In genomic region chr1:207633699-207634289, GRCh38 we compare ENCODE assay signal across 12 cellular contexts. TPM values are rescaled to one million over a fixed set of nuclear protein-coding genes. Genes with fewer than 3 reads are reported as not detected.
A peak's percentile ranks its signal among the peaks of the same experiment; 100 is the strongest.
DNase-seq lines count a peak whose midpoint lies in the region; ATAC-seq, FAIRE-seq and TF ChIP-seq lines count a peak whose summit lies in the region.
"Not testable (repeated sequence)": the region's sequence is repeated elsewhere in the genome, so short reads cannot be mapped to it uniquely, and the experiment has no call there.
"Had no signal": no experiment of that assay in that cellular context is flagged by ENCODE, and none has a peak within 500 bp of the region (broad histone marks: within the 10 kb centered on the region; RNA-seq: fewer than 3 reads in every experiment).

No MANE protein-coding gene starts in this region.

- FAIRE-seq in K562 (lab: Jason Lieb, UNC): not testable (repeated sequence)

- not testable (repeated sequence) for H3K9me3 Mint-ChIP-seq in H9; endothelial cell (ENCODE audit: unreplicated experiment)

- peak overlapping the region; percentile 93 for H3K27ac ChIP-seq in H9 (ENCODE audit: insufficient read length, low read depth, low read length)
- H3K27ac ChIP-seq in HUES64 (ENCODE audit: low read depth, low read length): peak overlapping the region; percentile 94
- H3K27ac ChIP-seq in K562 (ENCODE audit: extremely low read depth, low read depth, low read length): not testable (repeated sequence)
- H3K27ac ChIP-seq in iPS-18a (ENCODE audit: low read length): peak overlapping the region; percentile 91

- not testable (repeated sequence) for H2BK12ac ChIP-seq in H9 (ENCODE audit: insufficient read length, low read depth, low read length)

- peak overlapping the region in 1 of 2 experiments; percentile 10; a peak in 2 of 5 replicates for H3K4me3 Mint-ChIP-seq in H9
- peak overlapping the region; percentile 21 for H3K4me3 Mint-ChIP-seq in endothelial cell (ENCODE audit: unreplicated experiment)

- H3K4ac ChIP-seq in H9 (ENCODE audit: low read depth, low read length): not testable (repeated sequence)

- not testable (repeated sequence) for H3K27me3 Mint-ChIP-seq in H9 (ENCODE audit: low read depth); endothelial cell (ENCODE audit: unreplicated experiment)

- not testable (repeated sequence) for TF ChIP-seq POLR2A in K562 (conservative IDR thresholded peaks at IDR 0.05)

- DNase-seq in ELF-1 (ENCODE audit: low read depth, low spot score): peak; percentile 51
- peak; percentile 71 for DNase-seq in H9
- DNase-seq in K562 (ENCODE audit: extremely low read depth in 1 of 4, low spot score in 3 of 4); endothelial cell (ENCODE audit: low spot score): not testable (repeated sequence)

- H3K56ac ChIP-seq in H9 (ENCODE audit: insufficient read length, low read depth, low read length): not testable (repeated sequence)

- H2BK120ac ChIP-seq in H9 (ENCODE audit: low read depth, low read length, poor library complexity, severe bottlenecking): peak overlapping the region; percentile 98

- not testable (repeated sequence) for H3K79me2 ChIP-seq in H9 (ENCODE audit: insufficient read depth, low read length); K562 (ENCODE audit: control insufficient read depth, insufficient read depth, low read length)

- not testable (repeated sequence) for TF ChIP-seq RAD21 in K562 (CRISPR knock-in tag; conservative IDR thresholded peaks at IDR 0.05 in 1 of 2, IDR thresholded peaks at IDR 0.05 in 1 of 2)

- BruUV-seq in K562 (replicated peaks; lab: Mats Ljungman, UMichigan): not testable (repeated sequence)

- H3K9me1 ChIP-seq in K562 (ENCODE audit: control insufficient read depth, insufficient read depth, low read length): not testable (repeated sequence)

- not testable (repeated sequence) for H4K5ac ChIP-seq in H9 (ENCODE audit: insufficient read length, low read depth, low read length)

- not testable (repeated sequence) for H3K18ac ChIP-seq in H9 (ENCODE audit: insufficient read length, low read depth, low read length)

- H4K91ac ChIP-seq in H9 (ENCODE audit: insufficient read length, low read depth, low read length): not testable (repeated sequence)

- H2BK15ac ChIP-seq in H9 (ENCODE audit: low read depth, low read length): not testable (repeated sequence)

- peaks cover 64 to 73% of the 10 kb centered on the region in 2 experiments for H3K4me1 Mint-ChIP-seq in H9
- H3K4me1 Mint-ChIP-seq in endothelial cell (ENCODE audit: unreplicated experiment): peaks cover 78% of the 10 kb centered on the region

- not testable (repeated sequence) for H3K36me3 ChIP-seq in HUES64 (ENCODE audit: insufficient read depth, low read length); K562 (ENCODE audit: control insufficient read depth, insufficient read depth, low read length); iPS-18a (ENCODE audit: control insufficient read depth, low read depth, low read length)

- H3K4me1 ChIP-seq in H9 (ENCODE audit: insufficient read depth, low read length): not testable (repeated sequence)
- H3K4me1 ChIP-seq in HUES64 (ENCODE audit: insufficient read depth, low read length) (peaks cover 52% of the 10 kb centered on the region), K562 (replicated peaks in 1 of 2; ENCODE audit: control insufficient read depth in 2 of 2, insufficient read depth in 2 of 2, low read length in 2 of 2) (peaks cover 8 to 38% of the 10 kb centered on the region in 2 experiments; a peak in 3 of 5 replicates), iPS-18a (ENCODE audit: control insufficient read depth, low read depth, low read length) (peaks cover 52% of the 10 kb centered on the region)

- H3T11ph ChIP-seq in H9 (ENCODE audit: low read length): not testable (repeated sequence)

- intact Hi-C loops in K562 (cut with micrococcal nuclease): not testable (repeated sequence)

- H3K4me3 ChIP-seq in HUES64 (ENCODE audit: low read length): 0 out of 2 replicates have a peak overlapping the region, but pooled peaks have one; percentile 7
- not testable (repeated sequence) for H3K4me3 ChIP-seq in K562; iPS-18a (ENCODE audit: low read length)

- not testable (repeated sequence) for H2BK20ac ChIP-seq in H9 (ENCODE audit: low read depth, low read length, poor library complexity, severe bottlenecking)

- H3K9ac ChIP-seq in H9 (ENCODE audit: extremely low read depth, insufficient read length, low read length); K562 (ENCODE audit: insufficient read depth in 1 of 2, low read depth in 2 of 2, low read length in 2 of 2): not testable (repeated sequence)
- peak overlapping the region; percentile 68 for H3K9ac ChIP-seq in HUES64 (ENCODE audit: low read depth, low read length)
- H3K9ac ChIP-seq in iPS-18a (ENCODE audit: low read length): peak overlapping the region; percentile 38

- not testable (repeated sequence) for H2AFZ ChIP-seq in H9 (ENCODE audit: low read length)
- peak overlapping the region; percentile 24; the same call in 1 of the 2 replicates for H2AFZ ChIP-seq in K562 (ENCODE audit: low read depth, low read length)

- not testable (repeated sequence) for H3K9me3 ChIP-seq in H9 (ENCODE audit: control insufficient read depth, low read depth, low read length); HUES64 (ENCODE audit: insufficient read depth, low read depth, low read length); K562 (replicated peaks; ENCODE audit: control insufficient read depth, insufficient read depth, low read depth, low read length); iPS-18a (ENCODE audit: control insufficient read depth, low read depth, low read length)

- CTCF ChIA-PET in K562 (lab: Yijun Ruan, JAX; ENCODE audit: low intra/inter-chr PET ratio): not testable (repeated sequence)

- not testable (repeated sequence) for H3K36me3 Mint-ChIP-seq in H9 (ENCODE audit: insufficient read depth in 1 of 3, low read depth in 3 of 3); endothelial cell (ENCODE audit: low read depth, unreplicated experiment)

- not testable (repeated sequence) for H3K23me2 ChIP-seq in H9 (ENCODE audit: insufficient read length, low read depth, low read length, poor library complexity, severe bottlenecking)

- H3K79me1 ChIP-seq in H9 (ENCODE audit: insufficient read depth, low read depth, low read length, poor library complexity, severe bottlenecking): not testable (repeated sequence)

- H3K23ac ChIP-seq in H9 (ENCODE audit: insufficient read length, low read depth, low read length): not testable (repeated sequence)

- H4K8ac ChIP-seq in H9 (replicated peaks; ENCODE audit: insufficient read length, low read depth, low read length): not testable (repeated sequence)

- TF ChIP-seq CTCF in H9 (conservative IDR thresholded peaks at IDR 0.05); K562 (IDR thresholded peaks at IDR 0.05 in 2 of 3, conservative IDR thresholded peaks at IDR 0.05 in 1 of 3; ENCODE audit: insufficient read depth in 2 of 3, low read depth in 1 of 3, low read length in 3 of 3); endothelial cell (IDR thresholded peaks at IDR 0.05; ENCODE audit: unreplicated experiment): not testable (repeated sequence)

- in situ Hi-C loops in K562 (cut with MboI): not testable (repeated sequence)

- H4K20me1 ChIP-seq in H9 (ENCODE audit: control insufficient read depth, insufficient read depth, insufficient read length); K562 (replicated peaks; ENCODE audit: control insufficient read depth, insufficient read depth, low read length): not testable (repeated sequence)

- not testable (repeated sequence) for H3K14ac ChIP-seq in H9 (ENCODE audit: insufficient read depth, low read length)

- ATAC-seq in K562: not testable (repeated sequence)

- no CpG with 5 or more reads among the region's 12 CpGs for WGBS in H9 (ENCODE audit: extremely low coverage, insufficient read length, low lambda C conversion rate)
- 7% methylated on average over 11 of the region's 12 CpGs for WGBS in HUES64
- 80% methylated on average over 12 of the region's 12 CpGs for WGBS in K562 (ENCODE audit: insufficient coverage, low coverage, missing lambda C conversion rate)

- not testable (repeated sequence) for H3K27me3 ChIP-seq in H9 (ENCODE audit: insufficient read depth, low read length); HUES64 (ENCODE audit: insufficient read depth, low read length); K562 (ENCODE audit: control insufficient read depth in 2 of 2, insufficient read depth in 2 of 2, low read length in 2 of 2); iPS-18a (ENCODE audit: control insufficient read depth, insufficient read depth, low read length)

- not testable (repeated sequence) for H2BK5ac ChIP-seq in H9 (ENCODE audit: insufficient read length, low read length)

- peak overlapping the region; percentile 93 to 97 (median 95) for H3K27ac Mint-ChIP-seq in H9
- H3K27ac Mint-ChIP-seq in endothelial cell (ENCODE audit: unreplicated experiment): peak overlapping the region; percentile 97

- not testable (repeated sequence) for H2AK5ac ChIP-seq in H9 (ENCODE audit: insufficient read length, low read length)

- not testable (repeated sequence) for TF ChIP-seq EP300 in K562 (IDR thresholded peaks at IDR 0.05; ENCODE audit: low read length)

- H3K4me2 ChIP-seq in H9 (ENCODE audit: insufficient read depth, insufficient read length, low read length); K562 (ENCODE audit: insufficient read depth, low read length): not testable (repeated sequence)

- POLR2A ChIA-PET in K562 (lab: Yijun Ruan, JAX): interaction anchor here (0.9 to 1.6 kb wide), 2 partner anchors 12 to 16 kb away, joined by 3 to 4 read pairs; partner anchors contain the start of gene CR1L

RNA-seq across cellular contexts. Expression of gene CR1L, which starts 11.1 kb away (rescaled TPM):
- total RNA-seq in H9 (2021): 0.37 TPM in 1 of 2 replicates, not detected in the other
- polyA plus RNA-seq in HUES64 (2013, experiment 1 of 2): 1.9 TPM
- 2.3 TPM for polyA plus RNA-seq in HUES64 (2013, experiment 2 of 2)
- 155 and 191 TPM in 2 replicates for total RNA-seq in K562 (2011; cell fraction: chromatin; rRNA removed; ENCODE audit: low replicate concordance)
- 84.4 and 92.0 TPM in 2 replicates for total RNA-seq in K562 (2011; cell fraction: nucleolus; rRNA removed)
- 106 and 111 TPM in 2 replicates for total RNA-seq in K562 (2011; cell fraction: nucleoplasm; rRNA removed)
- total RNA-seq in K562 (2014; rRNA removed): 10.1 and 11.9 TPM in 2 replicates
- 22.6 and 26.2 TPM in 2 replicates for total RNA-seq in K562 (2014; rRNA removed; fragmentation: Illumina TruSeq; extraction: Trizol)
- total RNA-seq in K562 (2015; rRNA removed; fragmentation: Illumina TruSeq; extraction: Trizol): 12.7 and 14.2 TPM in 2 replicates
- total RNA-seq in K562 (2021): 30.0 and 33.7 TPM in 2 replicates
- polyA plus RNA-seq in K562 (2011; rRNA removed): 37.8 and 45.4 TPM in 2 replicates
- polyA plus RNA-seq in K562 (2011; cell fraction: cytosol; rRNA removed): 45.9 and 63.7 TPM in 2 replicates
- polyA plus RNA-seq in K562 (2011; cell fraction: nucleus; rRNA removed): 126 and 140 TPM in 2 replicates
- 15.0 and 22.9 TPM in 2 replicates for polyA plus RNA-seq in K562 (2012)
- polyA plus RNA-seq in K562 (2014; fragmentation: Illumina TruSeq; extraction: Trizol): 37.0 and 51.1 TPM in 2 replicates
- 10 to 100 TPM; 53.4 to 74.8 TPM for polyA plus RNA-seq in K562 (2014; fragmentation: Nextera tagmentation; extraction: Ambion mirVana)
- polyA plus RNA-seq in K562 (2014; rRNA removed): 34.3 and 35.1 TPM in 2 replicates
- 54.6 and 74.7 TPM in 2 replicates for polyA minus RNA-seq in K562 (2011; rRNA and poly(A)+ RNA removed)
- polyA minus RNA-seq in K562 (2011; cell fraction: cytosol; rRNA and poly(A)+ RNA removed): 27.0 and 30.3 TPM in 2 replicates
- 88.5 and 136 TPM in 2 replicates for polyA minus RNA-seq in K562 (2011; cell fraction: nucleus; rRNA and poly(A)+ RNA removed)
- 48.0 TPM for total RNA-seq in endothelial cell (ENCODE audit: unreplicated experiment)
- total RNA-seq: Caco-2; CD4-positive, CD25-positive, alpha-beta regulatory T cell; CD8-positive, alpha-beta T cell; G401; H7 had no signal
- polyA plus RNA-seq: AG04450; CD4-positive, CD25-positive, alpha-beta regulatory T cell had no signal
